ENCODE assay signal across 8 cellular contexts in genomic region chr1:43979528-43980254, GRCh38. TPM values are rescaled to one million over a fixed set of nuclear protein-coding genes. Genes with fewer than 3 reads are reported as not detected.
DNase-seq lines count a peak whose midpoint lies in the region; ATAC-seq, FAIRE-seq and TF ChIP-seq lines count a peak whose summit lies in the region.

No MANE protein-coding gene starts in this region.

- no peak overlapping the region for H2AFZ ChIP-seq in osteoblast (ENCODE audit: low read length)

- peaks cover 82% of the 10 kb centered on the region for H3K79me2 ChIP-seq in osteoblast (ENCODE audit: insufficient read depth, low read length)

- peak overlapping the region; percentile 54 for H3K27ac ChIP-seq in osteoblast (ENCODE audit: low read depth, low read length)

- FAIRE-seq in frontal cortex (lab: Jason Lieb, UNC), result no peak

- ATAC-seq in GM18520 (IDR thresholded peaks at IDR 0.05; ENCODE audit: unreplicated experiment), result no peak

- H3K36me3 ChIP-seq in osteoblast (ENCODE audit: insufficient read depth, low read length), result peaks cover 34% of the 10 kb centered on the region

- no peaks in the 10 kb centered on the region for H3K9me3 ChIP-seq in osteoblast (ENCODE audit: low read depth, low read length)

- DNase-seq in NCI-H2171 treated with DMSO at 0.1 percent for 48 hours (lab: John Stamatoyannopoulos, UW), result peak; percentile 45
- DNase-seq in NCI-H2171 (lab: John Stamatoyannopoulos, UW), result no peak
- peak; percentile 58 for DNase-seq in M059J (ENCODE audit: low read depth)
- peak; percentile 35 for DNase-seq in activated T-cell treated with anti-CD3 and anti-CD28 coated beads for 48 hours (ENCODE audit: low read depth)
- peak; percentile 72 to 73 for DNase-seq in frontal cortex (ENCODE audit: low spot score in 2 of 2)
- DNase-seq in osteoblast (ENCODE audit: insufficient read length, low spot score, missing footprints), result peak; percentile 99
- no peak for DNase-seq in OCI-M2 (lab: John Stamatoyannopoulos, UW; ENCODE audit: unreplicated experiment)

- no peaks in the 10 kb centered on the region for H3K27me3 ChIP-seq in osteoblast (ENCODE audit: insufficient read depth, low read length)

- TF ChIP-seq CTCF in osteoblast (IDR thresholded peaks at IDR 0.05; ENCODE audit: extremely low read depth, low read depth, low read length), result no peak

- peak overlapping the region; percentile 88 for H3K4me2 ChIP-seq in osteoblast (ENCODE audit: insufficient read depth, low read length)

- peaks cover 64% of the 10 kb centered on the region for H4K20me1 ChIP-seq in osteoblast (ENCODE audit: insufficient read depth, low read length)

- H3K4me3 ChIP-seq in osteoblast (ENCODE audit: insufficient read depth, low read length), result peak overlapping the region; percentile 73

- peaks cover 39% of the 10 kb centered on the region for H3K4me1 ChIP-seq in osteoblast (ENCODE audit: insufficient read depth, low read length)

RNA-seq across cellular contexts. Expression of gene B4GALT2, which starts 0.7 kb away (rescaled TPM):
- 99.4 and 111 TPM in 2 replicates for total RNA-seq in M059J (2014; rRNA removed; shearing (Covaris generic))
- total RNA-seq in frontal cortex (119 TPM), osteoblast (95.5 and 99.5 TPM in 2 replicates)

RNA-seq across cellular contexts. Expression of gene ATP6V0B, which starts 4.9 kb away (rescaled TPM):
- 242 and 249 TPM in 2 replicates for total RNA-seq in M059J (2014; rRNA removed; shearing (Covaris generic))
- 265 TPM for total RNA-seq in frontal cortex
- 81.9 and 89.4 TPM in 2 replicates for total RNA-seq in osteoblast

RNA-seq across cellular contexts. Expression of gene DPH2, which starts 9.9 kb away (rescaled TPM):
- total RNA-seq in M059J (2014; rRNA removed; shearing (Covaris generic)), result 28.1 and 33.9 TPM in 2 replicates
- total RNA-seq in frontal cortex (12.2 TPM), osteoblast (10.3 and 15.6 TPM in 2 replicates)

RNA-seq across cellular contexts. Expression of gene CCDC24, which starts 11.7 kb away (rescaled TPM):
- 10.6 and 11.1 TPM in 2 replicates for total RNA-seq in M059J (2014; rRNA removed; shearing (Covaris generic))
- total RNA-seq in frontal cortex (5.3 TPM), osteoblast (2.4 and 2.9 TPM in 2 replicates)

RNA-seq across cellular contexts. Expression of gene IPO13, which starts 32.9 kb away (rescaled TPM):
- total RNA-seq in M059J (2014; rRNA removed; shearing (Covaris generic)), result 15.3 and 26.5 TPM in 2 replicates
- total RNA-seq in frontal cortex (13.9 TPM), osteoblast (18.6 and 20.6 TPM in 2 replicates)

Comparison
In these comparisons a context has a peak if more than half of its experiments do, and no peak if none do; other contexts are left out.
1. DNase-seq: peak in NCI-H2171 treated with DMSO at 0.1 percent for 48 hours (single experiment), M059J (single experiment), activated T-cell treated with anti-CD3 and anti-CD28 coated beads for 48 hours (single experiment), frontal cortex (2 of 2) and osteoblast (single experiment); none in NCI-H2171 (single experiment) and OCI-M2 (single experiment).